In the genomic region with DNA sequence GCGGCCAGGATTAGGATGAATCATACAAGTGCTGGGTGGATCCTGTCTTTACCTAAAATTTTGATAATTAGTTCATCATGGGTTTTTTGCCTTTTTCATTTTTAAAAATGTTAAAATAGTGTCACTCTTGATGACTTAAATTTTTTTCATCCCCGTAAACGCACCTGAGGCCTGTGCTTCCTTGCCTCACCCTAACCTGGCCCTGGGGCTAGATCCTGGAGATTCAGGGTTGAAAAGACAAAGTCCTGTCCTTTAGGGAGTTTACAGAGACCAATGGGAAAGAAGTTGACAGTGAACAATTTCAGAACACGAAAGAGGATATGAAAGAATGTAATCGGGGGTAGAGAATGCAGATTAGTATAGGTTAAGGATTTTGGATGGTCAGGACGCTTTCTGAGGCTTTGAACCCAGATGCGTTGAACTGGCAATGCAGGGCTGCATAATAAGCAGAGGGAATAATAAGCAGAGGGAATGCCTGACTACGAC, we compare ENCODE assay signal across 8 cellular contexts.
DNase-seq lines count a peak whose midpoint lies in the region; ATAC-seq and TF ChIP-seq lines count a peak whose summit lies in the region.

No MANE protein-coding gene starts in this region.

- peak overlapping the region; percentile 90 for H3K9ac ChIP-seq in muscle layer of colon (ENCODE audit: low read length)

- in situ Hi-C loops in KBM-7 (cut with MboI; ENCODE audit: low pct_unique_long_range_greater_than_20kb, low sequenced_read_pairs) (no loop called here), astrocyte of the spinal cord (cut with HindIII; ENCODE audit: low sequenced_read_pairs) (no loop called here)

- H3K36me3 ChIP-seq in muscle layer of colon (ENCODE audit: insufficient read depth, low read length): no peaks in the 10 kb centered on the region

- H3K27ac ChIP-seq in muscle layer of colon (ENCODE audit: low read depth, low read length): peak overlapping the region; percentile 92

- H3K27me3 ChIP-seq in muscle layer of colon (ENCODE audit: control insufficient read depth in 1 of 2, insufficient read depth in 2 of 2, low read length in 2 of 2): no peaks in the 10 kb centered on the region

- DNase-seq in NCI-H1092 treated with DMSO at 0.1 percent for 48 hours (lab: John Stamatoyannopoulos, UW): peak; percentile 24
- no peak for DNase-seq in NCI-H1092 (lab: John Stamatoyannopoulos, UW)
- DNase-seq in KBM-7: peak; percentile 20
- no peak for DNase-seq in astrocyte of the spinal cord (ENCODE audit: low read depth, low spot score)
- DNase-seq in dedifferentiated amniotic fluid mesenchymal stem cell (ENCODE audit: extremely low spot score): no peak
- no peak for DNase-seq in GM19238 (ENCODE audit: insufficient read length, low spot score)

- peaks cover 21% of the 10 kb centered on the region for H3K4me1 ChIP-seq in muscle layer of colon (ENCODE audit: insufficient read depth, low read length)

- H3K9me3 ChIP-seq in muscle layer of colon (ENCODE audit: low read length): no peaks in the 10 kb centered on the region

- no peak for TF ChIP-seq CTCF in astrocyte of the spinal cord (IDR thresholded peaks at IDR 0.05; ENCODE audit: low read depth, low read length)

- peak; percentile 33 for ATAC-seq in GM21529 (IDR thresholded peaks at IDR 0.05; ENCODE audit: unreplicated experiment)

- H3K4me3 ChIP-seq in astrocyte of the spinal cord (ENCODE audit: low read depth, low read length): peak overlapping the region; percentile 80
- H3K4me3 ChIP-seq in muscle layer of colon (ENCODE audit: low read depth in 1 of 2, low read length in 2 of 2): peak overlapping the region; percentile 29 to 96

Comparison
In these comparisons a context has a peak if more than half of its experiments do, and no peak if none do; other contexts are left out.
1. DNase-seq: peak in NCI-H1092 treated with DMSO at 0.1 percent for 48 hours (single experiment) and KBM-7 (single experiment); none in NCI-H1092 (single experiment), astrocyte of the spinal cord (single experiment), dedifferentiated amniotic fluid mesenchymal stem cell (single experiment) and GM19238 (single experiment).